In genomic region chr7:149261829-149262617, GRCh38 we compare ENCODE assay signal across 1 cellular context.
TF ChIP-seq lines count a peak whose summit lies in the region.

Gene ZNF783 (plus strand): TSS chr7:149262196. CDS start chr7:149262334, 138 bp downstream.

TF ChIP-seq in HepG2, 621 proteins besides CTCF, POLR2A, EP300 and RAD21 (continued from another document and continues in another):
- TF ChIP-seq ZBED4 (CRISPR knock-in tag; IDR thresholded peaks at IDR 0.05; ENCODE audit: borderline replicate concordance) (peak; percentile 46; the same call in 1 of the 2 replicates), ZNF510 (CRISPR knock-in tag; IDR thresholded peaks at IDR 0.05; ENCODE audit: low read depth) (peak; percentile 85; the same call in 1 of the 2 replicates), ZNF800 (CRISPR knock-in tag; IDR thresholded peaks at IDR 0.05) (0 out of 2 replicates have a peak, but pooled peaks have one; percentile 52), PHF21A (CRISPR knock-in tag; IDR thresholded peaks at IDR 0.05) (peak; percentile 72), IRF9 (CRISPR knock-in tag; IDR thresholded peaks at IDR 0.05; ENCODE audit: borderline replicate concordance) (peak; percentile 82; the same call in 1 of the 2 replicates), ZNF768 (CRISPR knock-in tag; IDR thresholded peaks at IDR 0.05) (0 out of 2 replicates have a peak, but pooled peaks have one; percentile 25), TOPORS (CRISPR knock-in tag; IDR thresholded peaks at IDR 0.05) (peak; percentile 98), ZSCAN21 (CRISPR knock-in tag; IDR thresholded peaks at IDR 0.05; ENCODE audit: borderline replicate concordance) (peak; percentile 93; the same call in 1 of the 2 replicates), ZNF879 (CRISPR knock-in tag; IDR thresholded peaks at IDR 0.05) (peak; percentile 92; the same call in 1 of the 2 replicates), ZFP41 (CRISPR knock-in tag; IDR thresholded peaks at IDR 0.05; ENCODE audit: borderline replicate concordance) (peak; percentile 43; the same call in 1 of the 2 replicates), ZNF574 (CRISPR knock-in tag; IDR thresholded peaks at IDR 0.05) (peak; percentile 98), ZBTB38 (CRISPR knock-in tag; IDR thresholded peaks at IDR 0.05) (peak; percentile 79; the same call in 1 of the 2 replicates), BHLHE40 (IDR thresholded peaks at IDR 0.05; ENCODE audit: low read length) (peak; percentile 74), IRF2 (CRISPR knock-in tag; IDR thresholded peaks at IDR 0.05) (no peak; the same call in 1 of the 2 replicates), HDAC1 (CRISPR knock-in tag; IDR thresholded peaks at IDR 0.05) (peak; percentile 59), ZNF703 (CRISPR knock-in tag; IDR thresholded peaks at IDR 0.05; ENCODE audit: borderline replicate concordance) (0 out of 2 replicates have a peak, but pooled peaks have one; percentile 53), ZNF232 (CRISPR knock-in tag; IDR thresholded peaks at IDR 0.05; ENCODE audit: borderline replicate concordance) (peak; percentile 70; the same call in 1 of the 2 replicates), BATF2 (CRISPR knock-in tag; IDR thresholded peaks at IDR 0.05) (peak; percentile 92; the same call in 1 of the 2 replicates), ZBTB43 (CRISPR knock-in tag; conservative IDR thresholded peaks at IDR 0.05) (peak; percentile 73), IKZF5 (CRISPR knock-in tag; IDR thresholded peaks at IDR 0.05) (peak; percentile 49; the same call in 1 of the 2 replicates), ZNF468 (CRISPR knock-in tag; IDR thresholded peaks at IDR 0.05) (0 out of 2 replicates have a peak, but pooled peaks have one; percentile 61), ZNF558 (CRISPR knock-in tag; IDR thresholded peaks at IDR 0.05; ENCODE audit: borderline replicate concordance) (peak; percentile 99), JUN (CRISPR knock-in tag; IDR thresholded peaks at IDR 0.05) (no peak)
- TF ChIP-seq, protein P1, sequence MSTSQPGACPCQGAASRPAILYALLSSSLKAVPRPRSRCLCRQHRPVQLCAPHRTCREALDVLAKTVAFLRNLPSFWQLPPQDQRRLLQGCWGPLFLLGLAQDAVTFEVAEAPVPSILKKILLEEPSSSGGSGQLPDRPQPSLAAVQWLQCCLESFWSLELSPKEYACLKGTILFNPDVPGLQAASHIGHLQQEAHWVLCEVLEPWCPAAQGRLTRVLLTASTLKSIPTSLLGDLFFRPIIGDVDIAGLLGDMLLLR (CRISPR knock-in tag; IDR thresholded peaks at IDR 0.05) = peak; percentile 91
- TF ChIP-seq, protein P2, sequence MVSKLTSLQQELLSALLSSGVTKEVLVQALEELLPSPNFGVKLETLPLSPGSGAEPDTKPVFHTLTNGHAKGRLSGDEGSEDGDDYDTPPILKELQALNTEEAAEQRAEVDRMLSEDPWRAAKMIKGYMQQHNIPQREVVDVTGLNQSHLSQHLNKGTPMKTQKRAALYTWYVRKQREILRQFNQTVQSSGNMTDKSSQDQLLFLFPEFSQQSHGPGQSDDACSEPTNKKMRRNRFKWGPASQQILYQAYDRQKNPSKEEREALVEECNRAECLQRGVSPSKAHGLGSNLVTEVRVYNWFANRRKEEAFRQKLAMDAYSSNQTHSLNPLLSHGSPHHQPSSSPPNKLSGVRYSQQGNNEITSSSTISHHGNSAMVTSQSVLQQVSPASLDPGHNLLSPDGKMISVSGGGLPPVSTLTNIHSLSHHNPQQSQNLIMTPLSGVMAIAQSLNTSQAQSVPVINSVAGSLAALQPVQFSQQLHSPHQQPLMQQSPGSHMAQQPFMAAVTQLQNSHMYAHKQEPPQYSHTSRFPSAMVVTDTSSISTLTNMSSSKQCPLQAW (CRISPR knock-in tag; IDR thresholded peaks at IDR 0.05) = no peak
- TF ChIP-seq, protein P3, sequence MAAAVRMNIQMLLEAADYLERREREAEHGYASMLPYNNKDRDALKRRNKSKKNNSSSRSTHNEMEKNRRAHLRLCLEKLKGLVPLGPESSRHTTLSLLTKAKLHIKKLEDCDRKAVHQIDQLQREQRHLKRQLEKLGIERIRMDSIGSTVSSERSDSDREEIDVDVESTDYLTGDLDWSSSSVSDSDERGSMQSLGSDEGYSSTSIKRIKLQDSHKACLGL (CRISPR knock-in tag; IDR thresholded peaks at IDR 0.05) = peak; percentile 91
- TF ChIP-seq, protein P4, sequence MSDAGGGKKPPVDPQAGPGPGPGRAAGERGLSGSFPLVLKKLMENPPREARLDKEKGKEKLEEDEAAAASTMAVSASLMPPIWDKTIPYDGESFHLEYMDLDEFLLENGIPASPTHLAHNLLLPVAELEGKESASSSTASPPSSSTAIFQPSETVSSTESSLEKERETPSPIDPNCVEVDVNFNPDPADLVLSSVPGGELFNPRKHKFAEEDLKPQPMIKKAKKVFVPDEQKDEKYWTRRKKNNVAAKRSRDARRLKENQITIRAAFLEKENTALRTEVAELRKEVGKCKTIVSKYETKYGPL (CRISPR knock-in tag; IDR thresholded peaks at IDR 0.05) = 0 out of 2 replicates have a peak, but pooled peaks have one; percentile 25
- TF ChIP-seq, protein P5, sequence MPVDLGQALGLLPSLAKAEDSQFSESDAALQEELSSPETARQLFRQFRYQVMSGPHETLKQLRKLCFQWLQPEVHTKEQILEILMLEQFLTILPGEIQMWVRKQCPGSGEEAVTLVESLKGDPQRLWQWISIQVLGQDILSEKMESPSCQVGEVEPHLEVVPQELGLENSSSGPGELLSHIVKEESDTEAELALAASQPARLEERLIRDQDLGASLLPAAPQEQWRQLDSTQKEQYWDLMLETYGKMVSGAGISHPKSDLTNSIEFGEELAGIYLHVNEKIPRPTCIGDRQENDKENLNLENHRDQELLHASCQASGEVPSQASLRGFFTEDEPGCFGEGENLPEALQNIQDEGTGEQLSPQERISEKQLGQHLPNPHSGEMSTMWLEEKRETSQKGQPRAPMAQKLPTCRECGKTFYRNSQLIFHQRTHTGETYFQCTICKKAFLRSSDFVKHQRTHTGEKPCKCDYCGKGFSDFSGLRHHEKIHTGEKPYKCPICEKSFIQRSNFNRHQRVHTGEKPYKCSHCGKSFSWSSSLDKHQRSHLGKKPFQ (CRISPR knock-in tag; IDR thresholded peaks at IDR 0.05; ENCODE audit: insufficient replicate concordance) = peak; percentile 55
- TF ChIP-seq, protein P6, sequence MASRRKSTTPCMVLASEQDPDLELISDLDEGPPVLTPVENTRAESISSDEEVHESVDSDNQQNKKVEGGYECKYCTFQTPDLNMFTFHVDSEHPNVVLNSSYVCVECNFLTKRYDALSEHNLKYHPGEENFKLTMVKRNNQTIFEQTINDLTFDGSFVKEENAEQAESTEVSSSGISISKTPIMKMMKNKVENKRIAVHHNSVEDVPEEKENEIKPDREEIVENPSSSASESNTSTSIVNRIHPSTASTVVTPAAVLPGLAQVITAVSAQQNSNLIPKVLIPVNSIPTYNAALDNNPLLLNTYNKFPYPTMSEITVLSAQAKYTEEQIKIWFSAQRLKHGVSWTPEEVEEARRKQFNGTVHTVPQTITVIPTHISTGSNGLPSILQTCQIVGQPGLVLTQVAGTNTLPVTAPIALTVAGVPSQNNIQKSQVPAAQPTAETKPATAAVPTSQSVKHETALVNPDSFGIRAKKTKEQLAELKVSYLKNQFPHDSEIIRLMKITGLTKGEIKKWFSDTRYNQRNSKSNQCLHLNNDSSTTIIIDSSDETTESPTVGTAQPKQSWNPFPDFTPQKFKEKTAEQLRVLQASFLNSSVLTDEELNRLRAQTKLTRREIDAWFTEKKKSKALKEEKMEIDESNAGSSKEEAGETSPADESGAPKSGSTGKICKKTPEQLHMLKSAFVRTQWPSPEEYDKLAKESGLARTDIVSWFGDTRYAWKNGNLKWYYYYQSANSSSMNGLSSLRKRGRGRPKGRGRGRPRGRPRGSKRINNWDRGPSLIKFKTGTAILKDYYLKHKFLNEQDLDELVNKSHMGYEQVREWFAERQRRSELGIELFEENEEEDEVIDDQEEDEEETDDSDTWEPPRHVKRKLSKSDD (CRISPR knock-in tag; IDR thresholded peaks at IDR 0.05; ENCODE audit: low read depth) = 0 out of 2 replicates have a peak, but pooled peaks have one; percentile 38
